Comparison of ENCODE assay signal across 7 cellular contexts in genomic region chr20:33443006-33443511, GRCh38. TPM values are rescaled to one million over a fixed set of nuclear protein-coding genes. Genes with fewer than 3 reads are reported as not detected.
DNase-seq lines count a peak whose midpoint lies in the region; ATAC-seq and TF ChIP-seq lines count a peak whose summit lies in the region.

No MANE protein-coding gene starts in this region.

- H3K4me3 Mint-ChIP-seq in activated CD8-positive, alpha-beta T cell treated with anti-CD3 and anti-CD28 coated beads, Interleukin-2, amount 10 ng/mL, durations not matched to agents 7 days and 5 days, result peak overlapping the region; percentile 69

- H3K27me3 ChIP-seq in osteoblast (ENCODE audit: insufficient read depth, low read length), result no peaks in the 10 kb centered on the region

- peak; percentile 15 for ATAC-seq in GM19035 (IDR thresholded peaks at IDR 0.05; ENCODE audit: unreplicated experiment)
- ATAC-seq in HG03159 (IDR thresholded peaks at IDR 0.05; ENCODE audit: unreplicated experiment), result peak; percentile 11
- peak; percentile 23 for ATAC-seq in activated CD8-positive, alpha-beta T cell treated with anti-CD3 and anti-CD28 coated beads, Interleukin-2, amount 10 ng/mL, durations not matched to agents 7 days and 5 days

- H3K4me3 ChIP-seq in fibroblast of villous mesenchyme (ENCODE audit: low read depth, low read length) (peak overlapping the region; percentile 73), osteoblast (ENCODE audit: insufficient read depth, low read length) (peak overlapping the region; percentile 78)

- no peaks in the 10 kb centered on the region for H3K9me3 ChIP-seq in osteoblast (ENCODE audit: low read depth, low read length)

- H3K4me1 Mint-ChIP-seq in activated CD8-positive, alpha-beta T cell treated with anti-CD3 and anti-CD28 coated beads, Interleukin-2, amount 10 ng/mL, durations not matched to agents 7 days and 5 days (ENCODE audit: low read depth), result peaks cover 34% of the 10 kb centered on the region

- peak overlapping the region; percentile 68 for H3K27ac Mint-ChIP-seq in activated CD8-positive, alpha-beta T cell treated with anti-CD3 and anti-CD28 coated beads, Interleukin-2, amount 10 ng/mL, durations not matched to agents 7 days and 5 days

- TF ChIP-seq CTCF in fibroblast of villous mesenchyme (IDR thresholded peaks at IDR 0.05; ENCODE audit: insufficient read depth, low read depth, low read length) (no peak), osteoblast (IDR thresholded peaks at IDR 0.05; ENCODE audit: extremely low read depth, low read depth, low read length) (no peak)

- H3K4me1 ChIP-seq in osteoblast (ENCODE audit: insufficient read depth, low read length), result peaks cover 6% of the 10 kb centered on the region

- POLR2A ChIA-PET in activated CD8-positive, alpha-beta T cell treated with anti-CD3 and anti-CD28 coated beads, Interleukin-2, amount 10 ng/mL, durations not matched to agents 7 days and 5 days (lab: Charles Lee), result interaction anchor here (0.6 to 1.5 kb wide), 3 partner anchors 222 to 670 kb away, joined by 3 read pairs; no protein-coding TSS in a partner anchor

- no peak overlapping the region for H2AFZ ChIP-seq in osteoblast (ENCODE audit: low read length)

- H4K20me1 ChIP-seq in osteoblast (ENCODE audit: insufficient read depth, low read length), result no peaks in the 10 kb centered on the region

- no peak overlapping the region for H3K27ac ChIP-seq in osteoblast (ENCODE audit: low read depth, low read length)

- H3K36me3 Mint-ChIP-seq in activated CD8-positive, alpha-beta T cell treated with anti-CD3 and anti-CD28 coated beads, Interleukin-2, amount 10 ng/mL, durations not matched to agents 7 days and 5 days (ENCODE audit: low read depth), result no peaks in the 10 kb centered on the region

- peaks cover 11% of the 10 kb centered on the region for H3K27me3 Mint-ChIP-seq in activated CD8-positive, alpha-beta T cell treated with anti-CD3 and anti-CD28 coated beads, Interleukin-2, amount 10 ng/mL, durations not matched to agents 7 days and 5 days (ENCODE audit: low read depth)

- H3K4me2 ChIP-seq in osteoblast (ENCODE audit: insufficient read depth, low read length), result peak overlapping the region; percentile 92

- no peaks in the 10 kb centered on the region for H3K36me3 ChIP-seq in osteoblast (ENCODE audit: insufficient read depth, low read length)

- CTCF ChIA-PET in activated CD8-positive, alpha-beta T cell treated with anti-CD3 and anti-CD28 coated beads, Interleukin-2, amount 10 ng/mL, durations not matched to agents 7 days and 5 days (lab: Charles Lee), result interaction anchor here (0.9 to 2.9 kb wide), 3 partner anchors 43 to 225 kb away, joined by 3 to 12 read pairs (median 4); partner anchors contain the start of gene ACTL10

- H3K79me2 ChIP-seq in osteoblast (ENCODE audit: insufficient read depth, low read length), result no peaks in the 10 kb centered on the region

- H3K9me3 Mint-ChIP-seq in activated CD8-positive, alpha-beta T cell treated with anti-CD3 and anti-CD28 coated beads, Interleukin-2, amount 10 ng/mL, durations not matched to agents 7 days and 5 days (ENCODE audit: insufficient read depth), result no peaks in the 10 kb centered on the region

- DNase-seq in activated CD8-positive, alpha-beta T cell treated with anti-CD3 and anti-CD28 coated beads, Interleukin-2, amount 10 ng/mL, durations not matched to agents 7 days and 5 days, result peak; percentile 30
- DNase-seq in fibroblast of villous mesenchyme (ENCODE audit: low read depth) (no peak), osteoblast (ENCODE audit: insufficient read length, low spot score, missing footprints) (no peak), DMS114 treated with DMSO at 0.1 percent for 48 hours (lab: John Stamatoyannopoulos, UW; ENCODE audit: unreplicated experiment) (no peak), NCI-H2029 treated with DMSO at 0.1 percent for 48 hours (lab: John Stamatoyannopoulos, UW) (no peak)

RNA-seq across cellular contexts. Expression of gene SNTA1, which starts 0.5 kb away (rescaled TPM):
- 10 to 100 TPM; 13.1 to 13.4 TPM for total RNA-seq in activated CD8-positive, alpha-beta T cell treated with anti-CD3 and anti-CD28 coated beads, Interleukin-2, amount 10 ng/mL, durations not matched to agents 7 days and 5 days
- total RNA-seq in fibroblast of villous mesenchyme, result 6.0 and 20.3 TPM in 2 replicates
- total RNA-seq in osteoblast, result 27.1 and 27.5 TPM in 2 replicates

RNA-seq across cellular contexts. Expression of gene CDK5RAP1, which starts 41.7 kb away (rescaled TPM):
- total RNA-seq in activated CD8-positive, alpha-beta T cell treated with anti-CD3 and anti-CD28 coated beads, Interleukin-2, amount 10 ng/mL, durations not matched to agents 7 days and 5 days, result 10 to 100 TPM; 32.9 to 37.5 TPM
- total RNA-seq in fibroblast of villous mesenchyme (19.3 and 22.5 TPM in 2 replicates), osteoblast (14.4 and 16.6 TPM in 2 replicates)

RNA-seq across cellular contexts. Expression of gene CBFA2T2, which starts 46.8 kb away (rescaled TPM):
- 10 to 100 TPM; 14.4 to 14.8 TPM for total RNA-seq in activated CD8-positive, alpha-beta T cell treated with anti-CD3 and anti-CD28 coated beads, Interleukin-2, amount 10 ng/mL, durations not matched to agents 7 days and 5 days
- total RNA-seq in fibroblast of villous mesenchyme (4.8 and 5.6 TPM in 2 replicates), osteoblast (10.3 and 11.2 TPM in 2 replicates)
